ENCODE assay signal across 31 cellular contexts in the genomic region with DNA sequence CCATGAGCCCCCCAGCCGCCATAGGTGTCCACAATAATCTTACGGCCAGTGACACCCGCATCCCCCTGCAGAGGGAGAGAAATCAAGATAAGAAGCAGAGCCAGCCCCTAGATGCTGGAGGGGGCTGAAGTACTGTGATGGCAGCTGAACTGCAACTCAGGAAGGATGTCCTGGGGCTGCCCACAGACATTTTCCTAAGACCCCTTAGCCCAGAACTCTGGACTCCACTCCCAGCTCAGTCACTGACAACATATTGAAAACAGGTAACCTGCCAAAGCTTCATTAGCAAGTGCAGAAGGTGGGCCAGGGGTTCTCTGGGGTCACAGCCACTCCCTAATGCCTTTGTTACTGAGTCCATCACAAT. TPM values are rescaled to one million over a fixed set of nuclear protein-coding genes. Genes with fewer than 3 reads are reported as not detected.
"Had no signal": no experiment of that assay in that cellular context is flagged by ENCODE, and none has a peak within 500 bp of the region (broad histone marks: within the 10 kb centered on the region; RNA-seq: fewer than 3 reads in every experiment).

No MANE protein-coding gene starts in this region.

- H3K36me3 Mint-ChIP-seq: activated naive CD8-positive, alpha-beta T cell treated with anti-CD3 and anti-CD28 coated beads for 36 hours had no signal

- H3K27ac Mint-ChIP-seq: activated CD4-positive, alpha-beta T cell treated with anti-CD3 and anti-CD28 coated beads, Interleukin-2, amount 10 ng/mL, durations not matched to agents 24 days and 14 days; activated naive CD8-positive, alpha-beta T cell treated with anti-CD3 and anti-CD28 coated beads for 36 hours; activated T-cell treated with anti-CD3 and anti-CD28 coated beads, Interleukin-2, amount 50 U/mL, for 72 hours; activated T-helper 17 cell treated with anti-CD3 and anti-CD28 coated beads, Interleukin-2, amount 50 U/mL, for 72 hours had no signal

- H3K9me3 Mint-ChIP-seq: activated CD4-positive, alpha-beta T cell treated with anti-CD3 and anti-CD28 coated beads, Interleukin-2, amount 10 ng/mL, durations not matched to agents 24 days and 14 days; activated naive CD8-positive, alpha-beta T cell treated with anti-CD3 and anti-CD28 coated beads for 36 hours; activated T-cell treated with anti-CD3 and anti-CD28 coated beads, Interleukin-2, amount 50 U/mL, for 72 hours; activated T-helper 17 cell treated with anti-CD3 and anti-CD28 coated beads, Interleukin-2, amount 50 U/mL, for 72 hours had no signal

- H3K27me3 ChIP-seq: brain microvascular endothelial cell, MG63, SJCRH30 had no signal

- H3K4me1 ChIP-seq: SJCRH30 had no signal

- H3K4me3 ChIP-seq: MG63, SJCRH30, SK-N-MC had no signal

- H3K4me3 Mint-ChIP-seq: activated CD4-positive, alpha-beta T cell treated with anti-CD3 and anti-CD28 coated beads, Interleukin-2, amount 10 ng/mL, durations not matched to agents 24 days and 14 days; activated naive CD8-positive, alpha-beta T cell treated with anti-CD3 and anti-CD28 coated beads for 36 hours; activated T-cell treated with anti-CD3 and anti-CD28 coated beads, Interleukin-2, amount 50 U/mL, for 72 hours; activated T-helper 17 cell treated with anti-CD3 and anti-CD28 coated beads, Interleukin-2, amount 50 U/mL, for 72 hours had no signal

- H3K4me1 Mint-ChIP-seq: activated CD4-positive, alpha-beta T cell treated with anti-CD3 and anti-CD28 coated beads, Interleukin-2, amount 10 ng/mL, durations not matched to agents 24 days and 14 days; activated naive CD8-positive, alpha-beta T cell treated with anti-CD3 and anti-CD28 coated beads for 36 hours; activated T-helper 17 cell treated with anti-CD3 and anti-CD28 coated beads, Interleukin-2, amount 50 U/mL, for 72 hours had no signal

- DNase-seq: activated CD4-positive, alpha-beta T cell treated with anti-CD3 and anti-CD28 coated beads, Interleukin-2, amount 10 ng/mL, durations not matched to agents 24 days and 14 days; activated CD4-positive, alpha-beta T cell treated with anti-CD3 and anti-CD28 coated beads, Interleukin-2, amount 50 U/mL, for 4 hours; activated effector memory CD4-positive, alpha-beta T cell treated with anti-CD3 and anti-CD28 coated beads, Interleukin-2, amount 50 U/mL, for 16 hours; activated naive CD4-positive, alpha-beta T cell; activated naive CD4-positive, alpha-beta T cell treated with anti-CD3 and anti-CD28 coated beads, Interleukin-2, amount 50 U/mL, for 16 hours; activated naive CD8-positive, alpha-beta T cell treated with anti-CD3 and anti-CD28 coated beads for 36 hours; activated T-cell treated with anti-CD3 and anti-CD28 coated beads, Interleukin-2, amount 50 U/mL, for 1 hour; activated T-cell treated with anti-CD3 and anti-CD28 coated beads, Interleukin-2, amount 50 U/mL, for 72 hours; amniotic stem cell; aorta; brain microvascular endothelial cell; central memory CD4-positive, alpha-beta T cell; Kasumi-1; KG1; MG63; NCI-H1048; NCI-H146; NCI-H187; NCI-H2081; NCI-H226; NCI-H446 treated with DMSO at 0.1 percent for 48 hours; NCI-H524; SHP77; SJCRH30; T1000; WERI-Rb-1 had no signal

- H3K27me3 Mint-ChIP-seq: activated CD4-positive, alpha-beta T cell treated with anti-CD3 and anti-CD28 coated beads, Interleukin-2, amount 10 ng/mL, durations not matched to agents 24 days and 14 days; activated naive CD8-positive, alpha-beta T cell treated with anti-CD3 and anti-CD28 coated beads for 36 hours had no signal

- H3K9me3 ChIP-seq: MG63, SJCRH30 had no signal

- H3K27ac ChIP-seq: brain microvascular endothelial cell, SJCRH30, SK-N-MC, WERI-Rb-1 had no signal

- H3K36me3 ChIP-seq: brain microvascular endothelial cell, MG63, SJCRH30, WERI-Rb-1 had no signal

RNA-seq across cellular contexts. Expression of a gene that starts 14.3 kb away (rescaled TPM):
- total RNA-seq: activated CD4-positive, alpha-beta T cell treated with anti-CD3 and anti-CD28 coated beads, Interleukin-2, amount 10 ng/mL, durations not matched to agents 24 days and 14 days; activated naive CD8-positive, alpha-beta T cell treated with anti-CD3 and anti-CD28 coated beads for 36 hours; activated T-cell treated with anti-CD3 and anti-CD28 coated beads, Interleukin-2, amount 50 U/mL, for 72 hours; activated T-helper 17 cell treated with anti-CD3 and anti-CD28 coated beads, Interleukin-2, amount 50 U/mL, for 72 hours; RPMI7951; SJCRH30; T-helper 1 cell treated with Interleukin-12 subunit alpha and Interleukin-12 subunit beta and Interleukin-4 antibody, amounts not matched to agents 30 ng/mL and 1 ng/mL, for 36 hours; T-helper 2 cell treated with Interferon-gamma antibody and Interleukin-4, amounts not matched to agents 100 ng/mL and 5 ng/mL, for 36 hours had no signal
- polyA plus RNA-seq: aorta had no signal
